ENCODE assay signal across 24 cellular contexts in the genomic region with DNA sequence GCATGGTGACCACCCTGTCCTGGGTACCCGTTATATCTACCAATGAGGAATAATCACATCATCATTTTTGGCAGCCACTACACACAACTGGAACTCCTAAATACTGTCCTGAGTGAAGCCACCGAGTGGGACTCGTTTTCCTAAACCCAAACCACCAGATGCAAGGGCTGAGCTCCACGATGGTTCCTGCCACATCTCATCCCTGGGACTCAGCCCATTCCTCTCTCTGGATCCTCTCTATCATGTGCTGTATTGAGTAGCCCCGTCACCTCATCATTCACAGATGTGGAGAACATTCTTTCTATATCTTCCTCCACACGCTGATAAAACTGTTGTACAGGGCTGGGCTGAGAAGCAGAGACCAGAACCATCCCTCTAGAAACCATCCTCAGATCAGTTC.
"Had no signal": no experiment of that assay in that cellular context is flagged by ENCODE, and none has a peak within 500 bp of the region (broad histone marks: within the 10 kb centered on the region; RNA-seq: fewer than 3 reads in every experiment).

No MANE protein-coding gene starts in this region.

- H3K27me3 Mint-ChIP-seq: progenitor cell of endocrine pancreas had no signal

- H3K27ac Mint-ChIP-seq: activated CD4-positive, alpha-beta T cell treated with anti-CD3 and anti-CD28 coated beads, Interleukin-2, amount 10 ng/mL, durations not matched to agents 24 days and 14 days; activated naive CD4-positive, alpha-beta T cell treated with anti-CD3 and anti-CD28 coated beads for 36 hours; activated naive CD8-positive, alpha-beta T cell treated with anti-CD3 and anti-CD28 coated beads, Interleukin-2, amount 10 ng/mL, durations not matched to agents 7 days and 5 days; activated T-helper 2 cell treated with anti-CD3 and anti-CD28 coated beads, Interferon-gamma antibody, Interleukin-2, Interleukin-4, amounts not matched to agents 10 μg/mL and 5 μg/mL and 100 μg/mL, durations not matched to agents 14 hours and 24 hours and 36 hours; mesothelial cell of epicardium; progenitor cell of endocrine pancreas; T-helper 2 cell treated with Interferon-gamma antibody and Interleukin-4, amounts not matched to agents 5 μg/mL and 100 μg/mL, for 36 hours had no signal

- H3K27ac ChIP-seq: epithelial cell of prostate, foreskin keratinocyte, left ventricle myocardium inferior, spleen, thoracic aorta, upper lobe of left lung, VCaP had no signal

- H3K9me3 Mint-ChIP-seq: activated CD4-positive, alpha-beta T cell treated with anti-CD3 and anti-CD28 coated beads, Interleukin-2, amount 10 ng/mL, durations not matched to agents 24 days and 14 days; activated naive CD4-positive, alpha-beta T cell treated with anti-CD3 and anti-CD28 coated beads for 36 hours; activated naive CD8-positive, alpha-beta T cell treated with anti-CD3 and anti-CD28 coated beads, Interleukin-2, amount 10 ng/mL, durations not matched to agents 7 days and 5 days; activated T-helper 2 cell treated with anti-CD3 and anti-CD28 coated beads, Interferon-gamma antibody, Interleukin-2, Interleukin-4, amounts not matched to agents 10 μg/mL and 5 μg/mL and 100 μg/mL, durations not matched to agents 14 hours and 24 hours and 36 hours had no signal

- DNase-seq: activated CD4-positive, alpha-beta T cell treated with anti-CD3 and anti-CD28 coated beads, Interleukin-2, amount 10 ng/mL, durations not matched to agents 24 days and 14 days; activated CD8-positive, alpha-beta memory T cell treated with anti-CD3 and anti-CD28 coated beads, Interleukin-2, amount 50 U/mL, for 48 hours; activated naive CD4-positive, alpha-beta T cell treated with anti-CD3 and anti-CD28 coated beads for 36 hours; activated naive CD8-positive, alpha-beta T cell treated with anti-CD3 and anti-CD28 coated beads, Interleukin-2, amount 10 ng/mL, durations not matched to agents 7 days and 5 days; activated T-cell treated with anti-CD3 and anti-CD28 coated beads, Interleukin-2, amount 50 U/mL, for 4 hours; amygdala; cortex of kidney; foreskin keratinocyte; immature natural killer cell; kidney glomerular epithelial cell; left ventricle myocardium inferior; naive thymus-derived CD8-positive, alpha-beta T cell; retina; spleen; stimulated activated CD4-positive, alpha-beta T cell treated with anti-CD3 and anti-CD28 coated beads, Interleukin-4, amount 100 ng/mL, for 1 hour; stimulated activated naive CD4-positive, alpha-beta T cell; upper lobe of left lung had no signal

- H3K4me3 Mint-ChIP-seq: activated CD4-positive, alpha-beta T cell treated with anti-CD3 and anti-CD28 coated beads, Interleukin-2, amount 10 ng/mL, durations not matched to agents 24 days and 14 days; activated naive CD4-positive, alpha-beta T cell treated with anti-CD3 and anti-CD28 coated beads for 36 hours; activated naive CD8-positive, alpha-beta T cell treated with anti-CD3 and anti-CD28 coated beads, Interleukin-2, amount 10 ng/mL, durations not matched to agents 7 days and 5 days; activated T-cell treated with anti-CD3 and anti-CD28 coated beads, Interleukin-2, amount 50 U/mL, for 4 hours; immature natural killer cell; mesothelial cell of epicardium; T-helper 2 cell treated with Interferon-gamma antibody and Interleukin-4, amounts not matched to agents 5 μg/mL and 100 μg/mL, for 36 hours had no signal

- H3K36me3 ChIP-seq: left ventricle myocardium inferior, spleen, thoracic aorta, upper lobe of left lung had no signal

- H3K4me1 ChIP-seq: foreskin keratinocyte, left ventricle myocardium inferior, upper lobe of left lung had no signal

- H3K27me3 ChIP-seq: foreskin keratinocyte, upper lobe of left lung had no signal

- H3K36me3 Mint-ChIP-seq: activated naive CD8-positive, alpha-beta T cell treated with anti-CD3 and anti-CD28 coated beads, Interleukin-2, amount 10 ng/mL, durations not matched to agents 7 days and 5 days; mesothelial cell of epicardium; naive thymus-derived CD8-positive, alpha-beta T cell had no signal

- H3K4me3 ChIP-seq: left ventricle myocardium inferior, spleen, thoracic aorta, upper lobe of left lung had no signal

- H3K9me3 ChIP-seq: left ventricle myocardium inferior, thoracic aorta, upper lobe of left lung had no signal
